In genomic region chrX:20212486-20213089, GRCh38 we compare ENCODE assay signal across 11 cellular contexts. TPM values are rescaled to one million over a fixed set of nuclear protein-coding genes. Genes with fewer than 3 reads are reported as not detected.
DNase-seq lines count a peak whose midpoint lies in the region; ATAC-seq and TF ChIP-seq lines count a peak whose summit lies in the region.
"Had no signal": no experiment of that assay in that cellular context is flagged by ENCODE, and none has a peak within 500 bp of the region (broad histone marks: within the 10 kb centered on the region; RNA-seq: fewer than 3 reads in every experiment).

No MANE protein-coding gene starts in this region.

- no peak overlapping the region for H3K4me3 ChIP-seq in CD8-positive, alpha-beta T cell (ENCODE audit: low read depth, low read length)
- H3K4me3 ChIP-seq: uterus had no signal

- intact Hi-C loops in CD8-positive, alpha-beta T cell (cut with DNase I, micrococcal nuclease) = no loop called here

- H3K9me3 Mint-ChIP-seq in CD8-positive, alpha-beta T cell = no peaks in the 10 kb centered on the region
- no peaks in the 10 kb centered on the region for H3K9me3 Mint-ChIP-seq in WTC11
- H3K9me3 Mint-ChIP-seq: activated naive CD4-positive, alpha-beta T cell treated with anti-CD3 and anti-CD28 coated beads, Interleukin-2, amount 50 U/mL, for 24 hours had no signal

- peaks cover 29% of the 10 kb centered on the region for H3K4me1 ChIP-seq in CD8-positive, alpha-beta T cell (ENCODE audit: insufficient read depth, low read length)
- H3K4me1 ChIP-seq: uterus had no signal

- peaks cover 6% of the 10 kb centered on the region for H3K36me3 ChIP-seq in CD8-positive, alpha-beta T cell (ENCODE audit: insufficient read depth, low read length)
- H3K36me3 ChIP-seq: uterus had no signal

- POLR2A ChIA-PET in CD8-positive, alpha-beta T cell (lab: Charles Lee) = no interaction called here
- POLR2A ChIA-PET in WTC11 (lab: Charles Lee) = no interaction called here

- H3K9me3 ChIP-seq in CD8-positive, alpha-beta T cell (ENCODE audit: low read length) = no peaks in the 10 kb centered on the region
- H3K9me3 ChIP-seq: uterus had no signal

- CTCF ChIA-PET in CD8-positive, alpha-beta T cell (lab: Charles Lee) = no interaction called here
- CTCF ChIA-PET in WTC11 (lab: Charles Lee) = no interaction called here

- no peaks in the 10 kb centered on the region for H3K27me3 Mint-ChIP-seq in CD8-positive, alpha-beta T cell (ENCODE audit: low read depth)
- H3K27me3 Mint-ChIP-seq in WTC11 (ENCODE audit: low read depth) = no peaks in the 10 kb centered on the region
- H3K27me3 Mint-ChIP-seq: activated naive CD4-positive, alpha-beta T cell treated with anti-CD3 and anti-CD28 coated beads, Interleukin-2, amount 50 U/mL, for 24 hours had no signal

- H3K4me3 Mint-ChIP-seq in CD8-positive, alpha-beta T cell = no peak overlapping the region
- no peak overlapping the region for H3K4me3 Mint-ChIP-seq in WTC11
- H3K4me3 Mint-ChIP-seq: activated naive CD4-positive, alpha-beta T cell treated with anti-CD3 and anti-CD28 coated beads, Interleukin-2, amount 50 U/mL, for 24 hours had no signal

- peak overlapping the region; percentile 13 for H3K27ac Mint-ChIP-seq in CD8-positive, alpha-beta T cell
- no peak overlapping the region for H3K27ac Mint-ChIP-seq in WTC11
- H3K27ac Mint-ChIP-seq: activated naive CD4-positive, alpha-beta T cell treated with anti-CD3 and anti-CD28 coated beads, Interleukin-2, amount 50 U/mL, for 24 hours had no signal

- no peak for TF ChIP-seq CTCF in CD8-positive, alpha-beta T cell (IDR thresholded peaks at IDR 0.05)
- no peak for TF ChIP-seq CTCF in WTC11 (IDR thresholded peaks at IDR 0.05)

- no peaks in the 10 kb centered on the region for H3K27me3 ChIP-seq in CD8-positive, alpha-beta T cell (ENCODE audit: insufficient read depth, low read length)
- H3K27me3 ChIP-seq: uterus had no signal

- no peak for ATAC-seq in CD8-positive, alpha-beta T cell
- ATAC-seq in GM19035 (IDR thresholded peaks at IDR 0.05; ENCODE audit: unreplicated experiment) (peak; percentile 98), HG02642 (IDR thresholded peaks at IDR 0.05; ENCODE audit: poor library complexity, unreplicated experiment) (peak; percentile 90), HG03457 (IDR thresholded peaks at IDR 0.05; ENCODE audit: unreplicated experiment) (peak; percentile 85), WTC11 (no peak)

- H3K36me3 Mint-ChIP-seq in CD8-positive, alpha-beta T cell = peaks cover 26% of the 10 kb centered on the region
- no peaks in the 10 kb centered on the region; the same call in 1 of the 2 replicates for H3K36me3 Mint-ChIP-seq in WTC11

- no peak overlapping the region for H3K27ac ChIP-seq in CD8-positive, alpha-beta T cell (ENCODE audit: low read depth, low read length)
- H3K27ac ChIP-seq: uterus had no signal

- H3K4me1 Mint-ChIP-seq in CD8-positive, alpha-beta T cell (ENCODE audit: low read depth) = peaks cover 65% of the 10 kb centered on the region
- peaks cover 28% of the 10 kb centered on the region for H3K4me1 Mint-ChIP-seq in WTC11

- DNase-seq in CD8-positive, alpha-beta T cell = no peak
- DNase-seq in NCI-H2196 (lab: John Stamatoyannopoulos, UW; ENCODE audit: unreplicated experiment) = no peak
- no peak for DNase-seq in T-helper 9 cell
- DNase-seq in pons (ENCODE audit: low spot score) = no peak
- DNase-seq in WTC11 (ENCODE audit: low spot score) = no peak
- DNase-seq: retina, uterus had no signal

TF ChIP-seq in WTC11, 78 proteins besides CTCF, POLR2A, EP300 and RAD21:
- TF ChIP-seq, protein P1, sequence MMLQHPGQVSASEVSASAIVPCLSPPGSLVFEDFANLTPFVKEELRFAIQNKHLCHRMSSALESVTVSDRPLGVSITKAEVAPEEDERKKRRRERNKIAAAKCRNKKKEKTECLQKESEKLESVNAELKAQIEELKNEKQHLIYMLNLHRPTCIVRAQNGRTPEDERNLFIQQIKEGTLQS (CRISPR knock-in tag; conservative IDR thresholded peaks at IDR 0.05) = no peak
- TF ChIP-seq ZBTB21 (CRISPR knock-in tag; IDR thresholded peaks at IDR 0.05; ENCODE audit: borderline replicate concordance) (no peak), ARID4B (CRISPR knock-in tag; IDR thresholded peaks at IDR 0.05; ENCODE audit: borderline replicate concordance) (no peak)

RNA-seq across cellular contexts. Expression of gene RPS6KA3, which starts 54.1 kb away (rescaled TPM):
- 10 to 100 TPM; 36.9 to 37.3 TPM for total RNA-seq in CD8-positive, alpha-beta T cell
- 13.7 to 14.6 TPM (median 13.9 TPM) in 3 replicates for total RNA-seq in WTC11 (2021)

Comparison
In these comparisons a context has a peak if more than half of its experiments do, and no peak if none do; other contexts are left out.
1. ATAC-seq: peak in GM19035 (single experiment), HG02642 (single experiment) and HG03457 (single experiment); none in CD8-positive, alpha-beta T cell (single experiment) and WTC11 (single experiment).